8 cellular contexts compared by ENCODE assay signal in genomic region chr9:129375845-129376244, GRCh38.
"Had no signal": no experiment of that assay in that cellular context is flagged by ENCODE, and none has a peak within 500 bp of the region (broad histone marks: within the 10 kb centered on the region; RNA-seq: fewer than 3 reads in every experiment).

No MANE protein-coding gene starts in this region.

- H3K4me1 Mint-ChIP-seq: IgD-negative memory B cell had no signal

- H3K4me2 ChIP-seq: KMS-11 had no signal

- H3K4me3 Mint-ChIP-seq: IgD-negative memory B cell had no signal

- DNase-seq: IMR-90, KBM-7, KG1 had no signal

- H3K36me3 Mint-ChIP-seq: IgD-negative memory B cell had no signal

- FAIRE-seq: HepG2, HTR-8/SVneo had no signal

- ATAC-seq: HepG2 had no signal

- H3K27ac ChIP-seq: HL-60, KMS-11 had no signal

- H3K9ac ChIP-seq: KMS-11 had no signal

- H3K27ac Mint-ChIP-seq: IgD-negative memory B cell had no signal
